In the genomic region with DNA sequence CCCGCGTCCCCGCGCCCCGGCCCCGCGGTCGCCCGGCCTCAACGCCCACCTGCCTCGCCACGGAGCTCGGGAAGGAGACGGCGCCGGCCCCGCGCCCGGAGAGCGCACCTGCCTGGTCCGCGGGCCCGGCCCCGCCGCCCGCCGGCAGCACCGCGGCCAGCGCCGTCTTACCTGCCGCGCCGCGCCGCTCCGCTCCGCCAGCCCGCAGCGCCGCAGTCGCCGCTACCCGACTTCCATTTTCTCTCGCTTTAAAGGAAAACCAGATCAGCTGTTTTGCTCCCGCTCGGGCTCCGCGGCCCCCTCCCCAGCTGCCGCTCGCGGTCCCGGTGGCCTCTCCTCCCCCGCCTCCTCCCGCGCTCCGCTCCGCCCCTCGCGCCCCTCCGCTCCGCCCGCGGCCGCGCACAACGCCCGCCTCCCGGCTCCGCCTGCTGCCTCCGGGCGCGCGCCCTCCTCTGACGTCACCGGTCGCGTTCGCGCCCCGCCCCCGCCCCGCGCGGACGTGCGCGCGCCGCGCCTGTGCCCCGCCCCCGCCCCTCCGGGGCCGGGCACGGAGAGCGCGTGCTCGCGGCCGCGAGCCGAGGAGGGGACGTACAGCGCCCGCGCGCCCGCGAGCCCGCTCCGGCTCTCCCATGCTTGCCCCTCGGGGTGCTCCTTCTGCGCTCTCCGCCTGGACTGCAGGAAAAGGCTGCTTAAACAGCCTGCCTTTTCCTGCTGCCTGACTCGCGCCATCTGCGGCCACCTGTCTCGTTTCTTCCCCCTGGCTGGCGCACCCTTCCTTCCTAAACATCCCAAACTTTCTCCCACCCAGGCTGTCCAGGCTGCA, we compare ENCODE assay signal across 8 cellular contexts. TPM values are rescaled to one million over a fixed set of nuclear protein-coding genes. Genes with fewer than 3 reads are reported as not detected.
A peak's percentile ranks its signal among the peaks of the same experiment; 100 is the strongest.
DNase-seq lines count a peak whose midpoint lies in the region; ATAC-seq and TF ChIP-seq lines count a peak whose summit lies in the region.

Gene OTUD7A (minus strand): TSS at position 338 of the 823 bp plus-strand sequence.

- intact Hi-C loops in Panc1 (cut with micrococcal nuclease; ENCODE audit: unreplicated experiment): no loop called here
- intact Hi-C loops in activated T-helper 1 cell treated with anti-CD3 and anti-CD28 coated beads, Interleukin-12 subunit alpha, Interleukin-12 subunit beta, Interleukin-2, Interleukin-4 antibody, amounts not matched to agents 30 ng/mL and 10 ng/mL and 1 ng/mL, durations not matched to agents 14 hours and 24 hours and 36 hours (cut with micrococcal nuclease): no loop called here

- no peaks in the 10 kb centered on the region for H3K36me3 ChIP-seq in Panc1 (ENCODE audit: control insufficient read depth, insufficient read depth, low read length)

- no TSS peak for BruUV-seq in Panc1 (replicated peaks; lab: Mats Ljungman, UMichigan)

- peak within 1 kb of the TSS; percentile 88 for H3K4me3 Mint-ChIP-seq in activated T-helper 1 cell treated with anti-CD3 and anti-CD28 coated beads, Interleukin-12 subunit alpha, Interleukin-12 subunit beta, Interleukin-2, Interleukin-4 antibody, amounts not matched to agents 30 ng/mL and 10 ng/mL and 1 ng/mL, durations not matched to agents 14 hours and 24 hours and 36 hours
- H3K4me3 Mint-ChIP-seq in naive thymus-derived CD8-positive, alpha-beta T cell: peak within 1 kb of the TSS; percentile 89 to 98 (median 94)
- peak within 1 kb of the TSS; percentile 80 for H3K4me3 Mint-ChIP-seq in stimulated activated effector memory CD8-positive, alpha-beta T cell treated with anti-CD3 and anti-CD28 coated beads, Interleukin-12 subunit alpha, Interleukin-12 subunit beta, amount 100 ng/mL, for 72 hours

- peak within 1 kb of the TSS; percentile 65 for H3K4me3 ChIP-seq in Jurkat, Clone E6-1 (ENCODE audit: low read length)
- H3K4me3 ChIP-seq in Panc1 (ENCODE audit: low read depth in 2 of 2, low read length in 2 of 2) (peak within 1 kb of the TSS; percentile 45 to 58), fibroblast of mammary gland (ENCODE audit: control insufficient read depth, low read depth, low read length) (peak within 1 kb of the TSS; percentile 57)

- ATAC-seq in GM21619 (IDR thresholded peaks at IDR 0.05; ENCODE audit: unreplicated experiment) (peak; percentile 82), Panc1 (peak; percentile 94)
- ATAC-seq in naive thymus-derived CD8-positive, alpha-beta T cell: peak; percentile 85 to 86
- ATAC-seq in stimulated activated effector memory CD8-positive, alpha-beta T cell treated with anti-CD3 and anti-CD28 coated beads, Interleukin-12 subunit alpha, Interleukin-12 subunit beta, amount 100 ng/mL, for 72 hours: peak; percentile 91

- peaks cover 15% of the 10 kb centered on the region for H3K4me1 Mint-ChIP-seq in activated T-helper 1 cell treated with anti-CD3 and anti-CD28 coated beads, Interleukin-12 subunit alpha, Interleukin-12 subunit beta, Interleukin-2, Interleukin-4 antibody, amounts not matched to agents 30 ng/mL and 10 ng/mL and 1 ng/mL, durations not matched to agents 14 hours and 24 hours and 36 hours (ENCODE audit: low read depth)
- peaks cover 4 to 15% (median 10%) of the 10 kb centered on the region in 4 donors for H3K4me1 Mint-ChIP-seq in naive thymus-derived CD8-positive, alpha-beta T cell
- peaks cover 8% of the 10 kb centered on the region for H3K4me1 Mint-ChIP-seq in stimulated activated effector memory CD8-positive, alpha-beta T cell treated with anti-CD3 and anti-CD28 coated beads, Interleukin-12 subunit alpha, Interleukin-12 subunit beta, amount 100 ng/mL, for 72 hours

- H3K9me3 ChIP-seq in Panc1 (ENCODE audit: control insufficient read depth, insufficient read depth, low read depth, low read length): no peaks in the 10 kb centered on the region

- DNase-seq in DMS 273 treated with DMSO at 0.1 percent for 48 hours (lab: John Stamatoyannopoulos, UW) (peak; percentile 73), Panc1 (ENCODE audit: low read depth, low spot score) (no peak), fibroblast of mammary gland (ENCODE audit: low read depth) (peak; percentile 60)
- DNase-seq in Jurkat, Clone E6-1 (ENCODE audit: low read depth, low spot score): peak; percentile 65
- DNase-seq in activated T-helper 1 cell treated with anti-CD3 and anti-CD28 coated beads, Interleukin-12 subunit alpha, Interleukin-12 subunit beta, Interleukin-2, Interleukin-4 antibody, amounts not matched to agents 30 ng/mL and 10 ng/mL and 1 ng/mL, durations not matched to agents 14 hours and 24 hours and 36 hours (ENCODE audit: low spot score): peak; percentile 84
- peak; percentile 75 to 89 (median 88) for DNase-seq in naive thymus-derived CD8-positive, alpha-beta T cell
- peak; percentile 84 to 92 for DNase-seq in stimulated activated effector memory CD8-positive, alpha-beta T cell treated with anti-CD3 and anti-CD28 coated beads, Interleukin-12 subunit alpha, Interleukin-12 subunit beta, amount 100 ng/mL, for 72 hours (ENCODE audit: low spot score in 2 of 2)

- TF ChIP-seq CTCF in Panc1 (IDR thresholded peaks at IDR 0.05): no peak
- no peak for TF ChIP-seq CTCF in fibroblast of mammary gland (conservative IDR thresholded peaks at IDR 0.05; ENCODE audit: control insufficient read depth, insufficient read depth, low read depth, low read length)

- CTCF ChIA-PET in Panc1 (lab: Charles Lee): no interaction called here

- POLR2A ChIA-PET in Panc1 (lab: Charles Lee): no interaction called here
- POLR2A ChIA-PET in naive thymus-derived CD8-positive, alpha-beta T cell (lab: Charles Lee): interaction anchor here (1.1 kb wide), 1 partner anchor 967 kb away, joined by 3 read pairs; no protein-coding TSS in a partner anchor

- in situ Hi-C loops in Panc1 (cut with HindIII; ENCODE audit: low pct_unique_long_range_greater_than_20kb, low sequenced_read_pairs): no loop called here

- H3K27ac Mint-ChIP-seq in activated T-helper 1 cell treated with anti-CD3 and anti-CD28 coated beads, Interleukin-12 subunit alpha, Interleukin-12 subunit beta, Interleukin-2, Interleukin-4 antibody, amounts not matched to agents 30 ng/mL and 10 ng/mL and 1 ng/mL, durations not matched to agents 14 hours and 24 hours and 36 hours: peak within 1 kb of the TSS; percentile 78
- H3K27ac Mint-ChIP-seq in naive thymus-derived CD8-positive, alpha-beta T cell: peak within 1 kb of the TSS; percentile 67 to 96 (median 86)
- H3K27ac Mint-ChIP-seq in stimulated activated effector memory CD8-positive, alpha-beta T cell treated with anti-CD3 and anti-CD28 coated beads, Interleukin-12 subunit alpha, Interleukin-12 subunit beta, amount 100 ng/mL, for 72 hours: peak within 1 kb of the TSS; percentile 1

- H3K27ac ChIP-seq in Panc1 (ENCODE audit: low read length): no peak within 1 kb of the TSS

- H3K4me1 ChIP-seq in Panc1 (ENCODE audit: control insufficient read depth, insufficient read depth, low read length): no peaks in the 10 kb centered on the region

- no peaks in the 10 kb centered on the region for H3K9me3 Mint-ChIP-seq in activated T-helper 1 cell treated with anti-CD3 and anti-CD28 coated beads, Interleukin-12 subunit alpha, Interleukin-12 subunit beta, Interleukin-2, Interleukin-4 antibody, amounts not matched to agents 30 ng/mL and 10 ng/mL and 1 ng/mL, durations not matched to agents 14 hours and 24 hours and 36 hours
- H3K9me3 Mint-ChIP-seq in naive thymus-derived CD8-positive, alpha-beta T cell: no peaks in the 10 kb centered on the region
- no peaks in the 10 kb centered on the region for H3K9me3 Mint-ChIP-seq in stimulated activated effector memory CD8-positive, alpha-beta T cell treated with anti-CD3 and anti-CD28 coated beads, Interleukin-12 subunit alpha, Interleukin-12 subunit beta, amount 100 ng/mL, for 72 hours

- no peaks in the 10 kb centered on the region for H3K27me3 ChIP-seq in Panc1 (ENCODE audit: control insufficient read depth, insufficient read depth, low read length)

- H3K36me3 Mint-ChIP-seq in activated T-helper 1 cell treated with anti-CD3 and anti-CD28 coated beads, Interleukin-12 subunit alpha, Interleukin-12 subunit beta, Interleukin-2, Interleukin-4 antibody, amounts not matched to agents 30 ng/mL and 10 ng/mL and 1 ng/mL, durations not matched to agents 14 hours and 24 hours and 36 hours (ENCODE audit: low read depth): no peaks in the 10 kb centered on the region
- H3K36me3 Mint-ChIP-seq in naive thymus-derived CD8-positive, alpha-beta T cell: no peaks in the 10 kb centered on the region
- peaks cover 14% of the 10 kb centered on the region for H3K36me3 Mint-ChIP-seq in stimulated activated effector memory CD8-positive, alpha-beta T cell treated with anti-CD3 and anti-CD28 coated beads, Interleukin-12 subunit alpha, Interleukin-12 subunit beta, amount 100 ng/mL, for 72 hours

- H3K27me3 Mint-ChIP-seq in activated T-helper 1 cell treated with anti-CD3 and anti-CD28 coated beads, Interleukin-12 subunit alpha, Interleukin-12 subunit beta, Interleukin-2, Interleukin-4 antibody, amounts not matched to agents 30 ng/mL and 10 ng/mL and 1 ng/mL, durations not matched to agents 14 hours and 24 hours and 36 hours (ENCODE audit: insufficient read depth): peaks cover 43% of the 10 kb centered on the region
- H3K27me3 Mint-ChIP-seq in naive thymus-derived CD8-positive, alpha-beta T cell: peaks cover 0 to 12% (median 3%) of the 10 kb centered on the region in 5 donors

RNA-seq across cellular contexts. Expression of gene OTUD7A, which starts in this region (rescaled TPM):
- polyA plus RNA-seq in Jurkat, Clone E6-1 (2012; ENCODE audit: insufficient read depth, insufficient read length): 0.27 TPM
- 1.4 TPM for total RNA-seq in Panc1 (2021; ENCODE audit: unreplicated experiment)
- 0.25 TPM for polyA plus RNA-seq in Panc1 (2012; ENCODE audit: insufficient read length)
- 2.9 and 3.0 TPM in 2 replicates for total RNA-seq in activated T-helper 1 cell treated with anti-CD3 and anti-CD28 coated beads, Interleukin-12 subunit alpha, Interleukin-12 subunit beta, Interleukin-2, Interleukin-4 antibody, amounts not matched to agents 30 ng/mL and 10 ng/mL and 1 ng/mL, durations not matched to agents 14 hours and 24 hours and 36 hours
- 1 to 10 TPM; 8.4 to 8.6 TPM for total RNA-seq in naive thymus-derived CD8-positive, alpha-beta T cell
- under 1 TPM; 0.58 to 0.80 (median 0.72) TPM for polyA plus RNA-seq in naive thymus-derived CD8-positive, alpha-beta T cell

Comparison
In these comparisons a context has a peak if more than half of its experiments do, and no peak if none do; other contexts are left out.
1. H3K27ac Mint-ChIP-seq: peak in every context shown above with its lines; median percentile 86 in naive thymus-derived CD8-positive, alpha-beta T cell; 78 in activated T-helper 1 cell treated with anti-CD3 and anti-CD28 coated beads, Interleukin-12 subunit alpha, Interleukin-12 subunit beta, Interleukin-2, Interleukin-4 antibody, amounts not matched to agents 30 ng/mL and 10 ng/mL and 1 ng/mL, durations not matched to agents 14 hours and 24 hours and 36 hours; 1 in stimulated activated effector memory CD8-positive, alpha-beta T cell treated with anti-CD3 and anti-CD28 coated beads, Interleukin-12 subunit alpha, Interleukin-12 subunit beta, amount 100 ng/mL, for 72 hours.